ENCODE assay signal across 12 cellular contexts in the genomic region with DNA sequence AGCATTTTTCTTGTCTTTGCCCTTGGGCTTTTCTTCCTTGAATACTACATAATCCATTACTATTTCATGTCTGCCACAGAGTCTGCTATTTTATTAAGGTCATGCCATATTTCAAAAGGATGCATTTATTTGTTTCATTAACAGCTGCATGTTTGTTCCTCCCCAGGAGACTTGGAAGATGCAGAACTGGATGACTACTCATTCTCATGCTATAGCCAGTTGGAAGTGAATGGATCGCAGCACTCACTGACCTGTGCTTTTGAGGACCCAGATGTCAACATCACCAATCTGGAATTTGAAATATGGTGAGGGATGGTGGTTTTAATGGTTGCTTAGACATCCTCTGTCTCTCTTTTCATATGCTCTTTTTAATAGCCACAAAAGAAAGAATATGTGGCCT. TPM values are rescaled to one million over a fixed set of nuclear protein-coding genes. Genes with fewer than 3 reads are reported as not detected.
A peak's percentile ranks its signal among the peaks of the same experiment; 100 is the strongest.
DNase-seq lines count a peak whose midpoint lies in the region; ATAC-seq lines count a peak whose summit lies in the region.
"Had no signal": no experiment of that assay in that cellular context is flagged by ENCODE, and none has a peak within 500 bp of the region (broad histone marks: within the 10 kb centered on the region; RNA-seq: fewer than 3 reads in every experiment).

No MANE protein-coding gene starts in this region.

- no peak for ATAC-seq in activated naive CD4-positive, alpha-beta T cell treated with anti-CD3 and anti-CD28 coated beads, Interleukin-2, amount 50 U/mL, for 72 hours

- H3K9me3 ChIP-seq in BLaER1 treated with 17β-estradiol and CSF1 and Interleukin-3, amounts not matched to agents 10 nM and 100 nM (replicated peaks in 1 of 11) = peaks cover 0 to 10% (median 0%) of the 10 kb centered on the region in 11 experiments; a peak in 11 of 22 replicates
- H3K9me3 ChIP-seq in HAP-1 = peaks cover 4% of the 10 kb centered on the region; the same call in 1 of the 2 replicates
- H3K9me3 ChIP-seq in mononuclear cell (ENCODE audit: low read depth, low read length) = no peaks in the 10 kb centered on the region

- H3K4me2 ChIP-seq in BLaER1 treated with 17β-estradiol and CSF1 and Interleukin-3, amounts not matched to agents 10 nM and 100 nM = peak overlapping the region; percentile 81 to 97 (median 93)

- peak overlapping the region in 10 of 11 experiments; percentile 70 to 95 (median 85); a peak in 20 of 22 replicates for H3K9ac ChIP-seq in BLaER1 treated with 17β-estradiol and CSF1 and Interleukin-3, amounts not matched to agents 10 nM and 100 nM

- peaks cover 81 to 90% of the 10 kb centered on the region in 2 donors for H3K36me3 Mint-ChIP-seq in activated naive CD4-positive, alpha-beta T cell treated with anti-CD3 and anti-CD28 coated beads, Interleukin-2, amount 50 U/mL, for 72 hours

- peaks cover 27 to 81% (median 51%) of the 10 kb centered on the region in 10 experiments for H3K4me1 ChIP-seq in BLaER1 treated with 17β-estradiol and CSF1 and Interleukin-3, amounts not matched to agents 10 nM and 100 nM
- H3K4me1 ChIP-seq in HAP-1 (peaks cover 44% of the 10 kb centered on the region), mononuclear cell (ENCODE audit: insufficient read depth, low read length) (peaks cover 23% of the 10 kb centered on the region)

- H3K4me3 ChIP-seq in BLaER1 treated with 17β-estradiol and CSF1 and Interleukin-3, amounts not matched to agents 10 nM and 100 nM = peak overlapping the region; percentile 47 to 80 (median 68); a peak in 18 of 20 replicates
- no peak overlapping the region for H3K4me3 ChIP-seq in HAP-1
- peak overlapping the region; percentile 35 for H3K4me3 ChIP-seq in mononuclear cell (ENCODE audit: low read length)

- no peaks in the 10 kb centered on the region for H3K27me3 ChIP-seq in BLaER1 treated with 17β-estradiol and CSF1 and Interleukin-3, amounts not matched to agents 10 nM and 100 nM
- H3K27me3 ChIP-seq in HAP-1 (ENCODE audit: low read depth) (no peaks in the 10 kb centered on the region), mononuclear cell (ENCODE audit: insufficient read depth, low read length) (no peaks in the 10 kb centered on the region)

- peak overlapping the region; percentile 93 to 94 for H3K27ac Mint-ChIP-seq in activated naive CD4-positive, alpha-beta T cell treated with anti-CD3 and anti-CD28 coated beads, Interleukin-2, amount 50 U/mL, for 72 hours

- in situ Hi-C loops in HAP-1 (cut with MboI; ENCODE audit: low sequenced_read_pairs) = no loop called here

- DNase-seq in HAP-1 (ENCODE audit: low spot score in 2 of 2) (peak; percentile 38 to 40), occipital lobe (lab: John Stamatoyannopoulos, UW) (no peak), NCI-H1092 treated with DMSO at 0.1 percent for 48 hours (lab: John Stamatoyannopoulos, UW) (no peak), anterior cingulate cortex (lab: John Stamatoyannopoulos, UW) (no peak), activated gamma-delta T cell treated with Interleukin-2 at 50 U/mL for 16 hours (no peak)
- no peak for DNase-seq in activated naive CD4-positive, alpha-beta T cell treated with anti-CD3 and anti-CD28 coated beads, Interleukin-2, amount 50 U/mL, for 72 hours (ENCODE audit: low spot score in 2 of 2)
- DNase-seq: MV-4-11; NCI-H446 treated with DMSO at 0.1 percent for 48 hours; stimulated activated CD4-positive, alpha-beta T cell treated with anti-CD3 and anti-CD28 coated beads, Interleukin-4, amount 100 ng/mL, for 24 hours; stimulated activated naive CD4-positive, alpha-beta T cell treated with Interleukin-2 at 50 U/mL for 16 hours had no signal

- peaks cover 5 to 72% (median 70%) of the 10 kb centered on the region in 11 experiments; a peak in 20 of 22 replicates for H3K36me3 ChIP-seq in BLaER1 treated with 17β-estradiol and CSF1 and Interleukin-3, amounts not matched to agents 10 nM and 100 nM
- H3K36me3 ChIP-seq in HAP-1 (replicated peaks) = no peaks in the 10 kb centered on the region

- peaks cover 0 to 4% of the 10 kb centered on the region in 2 donors for H3K9me3 Mint-ChIP-seq in activated naive CD4-positive, alpha-beta T cell treated with anti-CD3 and anti-CD28 coated beads, Interleukin-2, amount 50 U/mL, for 72 hours

- H3K27ac ChIP-seq in BLaER1 treated with 17β-estradiol and CSF1 and Interleukin-3, amounts not matched to agents 10 nM and 100 nM = peak overlapping the region in 9 of 11 experiments; percentile 80 to 98 (median 87); a peak in 19 of 22 replicates

- H4K20me1 ChIP-seq in BLaER1 treated with 17β-estradiol and CSF1 and Interleukin-3, amounts not matched to agents 10 nM and 100 nM = peaks cover 0 to 6% (median 0%) of the 10 kb centered on the region in 11 experiments; a peak in 3 of 22 replicates

RNA-seq across cellular contexts. Expression of a gene that starts 4.0 kb away (rescaled TPM):
- total RNA-seq in activated naive CD4-positive, alpha-beta T cell treated with anti-CD3 and anti-CD28 coated beads, Interleukin-2, amount 50 U/mL, for 72 hours = 100 to 1,000 TPM; 309 to 314 TPM
- 360 TPM for total RNA-seq in mononuclear cell
- under 0.01 TPM for total RNA-seq in occipital lobe

Comparison
In these comparisons a context has a peak if more than half of its experiments do, and no peak if none do; other contexts are left out.
1. DNase-seq: peak in HAP-1 (2 of 2); none in activated naive CD4-positive, alpha-beta T cell treated with anti-CD3 and anti-CD28 coated beads, Interleukin-2, amount 50 U/mL, for 72 hours (0 of 2), occipital lobe (single experiment), NCI-H1092 treated with DMSO at 0.1 percent for 48 hours (single experiment), anterior cingulate cortex (0 of 58) and activated gamma-delta T cell treated with Interleukin-2 at 50 U/mL for 16 hours (single experiment).
2. RNA of a gene that starts 4.0 kb away (total RNA-seq): 360 TPM in mononuclear cell (single experiment) and 309 to 314 TPM in activated naive CD4-positive, alpha-beta T cell treated with anti-CD3 and anti-CD28 coated beads, Interleukin-2, amount 50 U/mL, for 72 hours; under 0.01 TPM in occipital lobe (single experiment); every median in the first group is over 100 times any median in the second.